1 cellular context compared by ENCODE assay signal in the genomic region with DNA sequence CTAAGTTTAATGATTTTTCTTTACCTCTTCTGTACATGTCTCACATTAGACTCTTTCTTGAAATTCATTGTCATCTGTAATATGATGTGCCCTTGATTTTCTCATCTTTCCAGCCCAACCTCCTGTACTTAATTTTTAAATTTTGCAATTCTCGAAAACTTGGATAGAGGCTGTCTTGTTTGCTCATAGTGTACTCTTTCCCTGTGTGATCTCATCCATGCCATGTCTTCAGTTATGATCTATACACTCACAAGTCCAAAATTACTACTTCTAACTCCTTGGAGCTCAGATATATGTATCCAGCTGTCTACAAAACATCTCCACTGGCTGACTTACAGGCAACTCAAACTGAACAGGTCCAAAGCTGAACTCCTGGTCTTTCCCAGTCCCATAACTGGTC.
TF ChIP-seq lines count a peak whose summit lies in the region.

No MANE protein-coding gene starts in this region.

TF ChIP-seq in H1, 55 proteins besides CTCF, POLR2A, EP300 and RAD21:
- no peak for TF ChIP-seq POU5F1 (IDR thresholded peaks at IDR 0.05; ENCODE audit: low read depth, low read length)
- TF ChIP-seq, protein P1, sequence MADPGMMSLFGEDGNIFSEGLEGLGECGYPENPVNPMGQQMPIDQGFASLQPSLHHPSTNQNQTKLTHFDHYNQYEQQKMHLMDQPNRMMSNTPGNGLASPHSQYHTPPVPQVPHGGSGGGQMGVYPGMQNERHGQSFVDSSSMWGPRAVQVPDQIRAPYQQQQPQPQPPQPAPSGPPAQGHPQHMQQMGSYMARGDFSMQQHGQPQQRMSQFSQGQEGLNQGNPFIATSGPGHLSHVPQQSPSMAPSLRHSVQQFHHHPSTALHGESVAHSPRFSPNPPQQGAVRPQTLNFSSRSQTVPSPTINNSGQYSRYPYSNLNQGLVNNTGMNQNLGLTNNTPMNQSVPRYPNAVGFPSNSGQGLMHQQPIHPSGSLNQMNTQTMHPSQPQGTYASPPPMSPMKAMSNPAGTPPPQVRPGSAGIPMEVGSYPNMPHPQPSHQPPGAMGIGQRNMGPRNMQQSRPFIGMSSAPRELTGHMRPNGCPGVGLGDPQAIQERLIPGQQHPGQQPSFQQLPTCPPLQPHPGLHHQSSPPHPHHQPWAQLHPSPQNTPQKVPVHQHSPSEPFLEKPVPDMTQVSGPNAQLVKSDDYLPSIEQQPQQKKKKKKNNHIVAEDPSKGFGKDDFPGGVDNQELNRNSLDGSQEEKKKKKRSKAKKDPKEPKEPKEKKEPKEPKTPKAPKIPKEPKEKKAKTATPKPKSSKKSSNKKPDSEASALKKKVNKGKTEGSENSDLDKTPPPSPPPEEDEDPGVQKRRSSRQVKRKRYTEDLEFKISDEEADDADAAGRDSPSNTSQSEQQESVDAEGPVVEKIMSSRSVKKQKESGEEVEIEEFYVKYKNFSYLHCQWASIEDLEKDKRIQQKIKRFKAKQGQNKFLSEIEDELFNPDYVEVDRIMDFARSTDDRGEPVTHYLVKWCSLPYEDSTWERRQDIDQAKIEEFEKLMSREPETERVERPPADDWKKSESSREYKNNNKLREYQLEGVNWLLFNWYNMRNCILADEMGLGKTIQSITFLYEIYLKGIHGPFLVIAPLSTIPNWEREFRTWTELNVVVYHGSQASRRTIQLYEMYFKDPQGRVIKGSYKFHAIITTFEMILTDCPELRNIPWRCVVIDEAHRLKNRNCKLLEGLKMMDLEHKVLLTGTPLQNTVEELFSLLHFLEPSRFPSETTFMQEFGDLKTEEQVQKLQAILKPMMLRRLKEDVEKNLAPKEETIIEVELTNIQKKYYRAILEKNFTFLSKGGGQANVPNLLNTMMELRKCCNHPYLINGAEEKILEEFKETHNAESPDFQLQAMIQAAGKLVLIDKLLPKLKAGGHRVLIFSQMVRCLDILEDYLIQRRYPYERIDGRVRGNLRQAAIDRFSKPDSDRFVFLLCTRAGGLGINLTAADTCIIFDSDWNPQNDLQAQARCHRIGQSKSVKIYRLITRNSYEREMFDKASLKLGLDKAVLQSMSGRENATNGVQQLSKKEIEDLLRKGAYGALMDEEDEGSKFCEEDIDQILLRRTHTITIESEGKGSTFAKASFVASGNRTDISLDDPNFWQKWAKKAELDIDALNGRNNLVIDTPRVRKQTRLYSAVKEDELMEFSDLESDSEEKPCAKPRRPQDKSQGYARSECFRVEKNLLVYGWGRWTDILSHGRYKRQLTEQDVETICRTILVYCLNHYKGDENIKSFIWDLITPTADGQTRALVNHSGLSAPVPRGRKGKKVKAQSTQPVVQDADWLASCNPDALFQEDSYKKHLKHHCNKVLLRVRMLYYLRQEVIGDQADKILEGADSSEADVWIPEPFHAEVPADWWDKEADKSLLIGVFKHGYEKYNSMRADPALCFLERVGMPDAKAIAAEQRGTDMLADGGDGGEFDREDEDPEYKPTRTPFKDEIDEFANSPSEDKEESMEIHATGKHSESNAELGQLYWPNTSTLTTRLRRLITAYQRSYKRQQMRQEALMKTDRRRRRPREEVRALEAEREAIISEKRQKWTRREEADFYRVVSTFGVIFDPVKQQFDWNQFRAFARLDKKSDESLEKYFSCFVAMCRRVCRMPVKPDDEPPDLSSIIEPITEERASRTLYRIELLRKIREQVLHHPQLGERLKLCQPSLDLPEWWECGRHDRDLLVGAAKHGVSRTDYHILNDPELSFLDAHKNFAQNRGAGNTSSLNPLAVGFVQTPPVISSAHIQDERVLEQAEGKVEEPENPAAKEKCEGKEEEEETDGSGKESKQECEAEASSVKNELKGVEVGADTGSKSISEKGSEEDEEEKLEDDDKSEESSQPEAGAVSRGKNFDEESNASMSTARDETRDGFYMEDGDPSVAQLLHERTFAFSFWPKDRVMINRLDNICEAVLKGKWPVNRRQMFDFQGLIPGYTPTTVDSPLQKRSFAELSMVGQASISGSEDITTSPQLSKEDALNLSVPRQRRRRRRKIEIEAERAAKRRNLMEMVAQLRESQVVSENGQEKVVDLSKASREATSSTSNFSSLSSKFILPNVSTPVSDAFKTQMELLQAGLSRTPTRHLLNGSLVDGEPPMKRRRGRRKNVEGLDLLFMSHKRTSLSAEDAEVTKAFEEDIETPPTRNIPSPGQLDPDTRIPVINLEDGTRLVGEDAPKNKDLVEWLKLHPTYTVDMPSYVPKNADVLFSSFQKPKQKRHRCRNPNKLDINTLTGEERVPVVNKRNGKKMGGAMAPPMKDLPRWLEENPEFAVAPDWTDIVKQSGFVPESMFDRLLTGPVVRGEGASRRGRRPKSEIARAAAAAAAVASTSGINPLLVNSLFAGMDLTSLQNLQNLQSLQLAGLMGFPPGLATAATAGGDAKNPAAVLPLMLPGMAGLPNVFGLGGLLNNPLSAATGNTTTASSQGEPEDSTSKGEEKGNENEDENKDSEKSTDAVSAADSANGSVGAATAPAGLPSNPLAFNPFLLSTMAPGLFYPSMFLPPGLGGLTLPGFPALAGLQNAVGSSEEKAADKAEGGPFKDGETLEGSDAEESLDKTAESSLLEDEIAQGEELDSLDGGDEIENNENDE (IDR thresholded peaks at IDR 0.05; ENCODE audit: insufficient replicate concordance, low read length), result no peak
- TF ChIP-seq SP1 (IDR thresholded peaks at IDR 0.05; ENCODE audit: low read depth, low read length), result no peak
- TF ChIP-seq HDAC2 (IDR thresholded peaks at IDR 0.05; ENCODE audit: borderline replicate concordance in 1 of 2, low read depth in 2 of 2, low read length in 2 of 2), result no peak
- TF ChIP-seq RNF2 (IDR thresholded peaks at IDR 0.05; ENCODE audit: borderline replicate concordance, low read depth, low read length, missing control alignments, poor library complexity, severe bottlenecking), result no peak
- TF ChIP-seq RBBP5 (IDR thresholded peaks at IDR 0.05; ENCODE audit: borderline replicate concordance, low read depth, low read length), result no peak
- TF ChIP-seq CHD1 (IDR thresholded peaks at IDR 0.05; ENCODE audit: low read depth, low read length), result no peak
- no peak for TF ChIP-seq NRF1 (IDR thresholded peaks at IDR 0.05; ENCODE audit: low read depth, low read length)
- TF ChIP-seq PHF8 (conservative IDR thresholded peaks at IDR 0.05; ENCODE audit: low read depth, low read length), result no peak
- TF ChIP-seq JUN (IDR thresholded peaks at IDR 0.05; ENCODE audit: low read depth, low read length), result no peak
- TF ChIP-seq SP4 (IDR thresholded peaks at IDR 0.05; ENCODE audit: low read length), result no peak
- TF ChIP-seq GTF2F1 (IDR thresholded peaks at IDR 0.05; ENCODE audit: borderline replicate concordance, low read depth, low read length), result no peak
- TF ChIP-seq, protein P2, sequence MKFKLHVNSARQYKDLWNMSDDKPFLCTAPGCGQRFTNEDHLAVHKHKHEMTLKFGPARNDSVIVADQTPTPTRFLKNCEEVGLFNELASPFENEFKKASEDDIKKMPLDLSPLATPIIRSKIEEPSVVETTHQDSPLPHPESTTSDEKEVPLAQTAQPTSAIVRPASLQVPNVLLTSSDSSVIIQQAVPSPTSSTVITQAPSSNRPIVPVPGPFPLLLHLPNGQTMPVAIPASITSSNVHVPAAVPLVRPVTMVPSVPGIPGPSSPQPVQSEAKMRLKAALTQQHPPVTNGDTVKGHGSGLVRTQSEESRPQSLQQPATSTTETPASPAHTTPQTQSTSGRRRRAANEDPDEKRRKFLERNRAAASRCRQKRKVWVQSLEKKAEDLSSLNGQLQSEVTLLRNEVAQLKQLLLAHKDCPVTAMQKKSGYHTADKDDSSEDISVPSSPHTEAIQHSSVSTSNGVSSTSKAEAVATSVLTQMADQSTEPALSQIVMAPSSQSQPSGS (IDR thresholded peaks at IDR 0.05; ENCODE audit: low read length), result no peak
